ENCODE assay signal across 13 cellular contexts in the genomic region with DNA sequence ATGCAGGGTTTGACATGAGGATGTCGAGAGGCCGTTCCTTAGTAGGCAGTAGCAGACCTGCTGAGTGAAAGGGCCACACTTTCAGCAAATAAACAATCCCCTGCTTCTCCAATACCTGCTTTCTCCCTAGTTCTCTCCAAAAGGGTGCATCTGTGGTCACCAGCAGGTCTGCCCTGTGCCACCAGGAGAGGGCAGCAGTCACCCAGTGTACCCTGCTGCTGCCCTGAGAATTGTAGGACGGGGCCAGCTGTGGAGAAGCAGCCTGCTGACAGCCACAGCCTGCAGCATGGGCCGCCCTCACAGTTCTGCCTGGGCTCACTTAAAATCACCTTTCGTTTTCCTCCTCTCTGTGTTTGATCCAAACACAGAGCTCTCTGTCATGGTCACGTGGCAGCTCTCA. TPM values are rescaled to one million over a fixed set of nuclear protein-coding genes. Genes with fewer than 3 reads are reported as not detected.
"Had no signal": no experiment of that assay in that cellular context is flagged by ENCODE, and none has a peak within 500 bp of the region (broad histone marks: within the 10 kb centered on the region; RNA-seq: fewer than 3 reads in every experiment).

No MANE protein-coding gene starts in this region.

RNA-seq across cellular contexts. Expression of a gene that starts 11.8 kb away (rescaled TPM):
- total RNA-seq: activated naive CD4-positive, alpha-beta T cell treated with anti-CD3 and anti-CD28 coated beads, Interleukin-2, amount 50 U/mL, for 72 hours; activated T-helper 17 cell treated with anti-CD3 and anti-CD28 coated beads, Interleukin-2, amount 50 U/mL, for 72 hours; cardiac septum; esophagus mucosa; kidney epithelial cell; left ventricle myocardium superior; neural crest cell; osteoblast; prostate gland; smooth muscle cell; ureter had no signal
- polyA plus RNA-seq: smooth muscle cell had no signal

RNA-seq across cellular contexts. Expression of a gene that starts 52.1 kb away (rescaled TPM):
- total RNA-seq: activated naive CD4-positive, alpha-beta T cell treated with anti-CD3 and anti-CD28 coated beads, Interleukin-2, amount 50 U/mL, for 72 hours; activated T-helper 17 cell treated with anti-CD3 and anti-CD28 coated beads, Interleukin-2, amount 50 U/mL, for 72 hours; cardiac septum; dorsolateral prefrontal cortex; esophagus mucosa; kidney epithelial cell; left ventricle myocardium superior; neural crest cell; osteoblast; prostate gland; smooth muscle cell; ureter had no signal
- polyA plus RNA-seq: smooth muscle cell, thymus had no signal

RNA-seq across cellular contexts. Expression of a gene that starts 56.8 kb away (rescaled TPM):
- total RNA-seq: activated naive CD4-positive, alpha-beta T cell treated with anti-CD3 and anti-CD28 coated beads, Interleukin-2, amount 50 U/mL, for 72 hours; activated T-helper 17 cell treated with anti-CD3 and anti-CD28 coated beads, Interleukin-2, amount 50 U/mL, for 72 hours; cardiac septum; esophagus mucosa; kidney epithelial cell; left ventricle myocardium superior; neural crest cell; osteoblast; prostate gland; smooth muscle cell had no signal
- polyA plus RNA-seq: smooth muscle cell, thymus had no signal
